ENCODE assay signal across 8 cellular contexts in the genomic region with DNA sequence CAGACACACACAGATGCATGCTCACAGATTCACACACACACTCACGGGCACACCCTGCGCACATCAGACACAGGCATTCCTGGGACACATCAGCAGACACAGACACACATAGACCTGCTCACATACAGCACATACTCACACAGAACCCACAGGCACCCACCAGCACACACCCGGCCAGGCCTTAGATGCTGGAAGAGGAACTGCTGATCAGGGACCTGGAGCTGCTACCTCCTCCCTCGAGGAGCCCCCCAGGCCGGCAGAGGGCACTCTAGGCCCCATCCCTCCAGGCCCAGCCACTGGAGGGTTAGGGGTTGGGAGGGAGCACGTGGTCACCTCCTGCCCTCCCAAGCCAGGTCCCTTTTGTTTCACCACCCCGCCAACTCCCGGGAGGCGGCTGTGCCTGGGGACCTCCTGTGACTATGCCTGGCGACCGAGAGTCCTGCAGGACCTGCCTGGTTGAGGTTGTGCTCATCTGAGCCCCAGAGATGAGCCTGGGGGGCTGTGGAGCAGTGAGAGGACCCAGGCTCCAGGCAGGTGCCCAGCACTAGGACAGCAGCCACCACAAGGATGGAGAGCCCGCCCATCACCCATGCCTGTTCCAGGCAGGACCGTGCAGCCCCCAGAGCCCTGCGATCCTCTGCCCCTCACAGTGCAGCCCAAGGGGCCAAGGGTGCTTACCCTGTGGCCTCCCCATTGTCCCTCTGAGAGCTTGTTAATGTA. TPM values are rescaled to one million over a fixed set of nuclear protein-coding genes. Genes with fewer than 3 reads are reported as not detected.
DNase-seq lines count a peak whose midpoint lies in the region; ATAC-seq and TF ChIP-seq lines count a peak whose summit lies in the region.

No MANE protein-coding gene starts in this region.

- H3K4me3 ChIP-seq in DOHH2 (ENCODE audit: low read length) (peak overlapping the region; percentile 92), lower lobe of right lung (no peak overlapping the region)

- H3K4me1 ChIP-seq in DOHH2 (ENCODE audit: control insufficient read depth, low read length) = peaks cover 81% of the 10 kb centered on the region
- no peaks in the 10 kb centered on the region for H3K4me1 ChIP-seq in lower lobe of right lung

- peak overlapping the region; percentile 92 for H3K4me2 ChIP-seq in DOHH2 (ENCODE audit: low read length)

- peak; percentile 43 for DNase-seq in NCI-H1092 treated with DMSO at 0.1 percent for 48 hours (lab: John Stamatoyannopoulos, UW)
- DNase-seq in lower lobe of right lung = peak; percentile 82
- peak; percentile 68 for DNase-seq in stimulated activated CD8-positive, alpha-beta memory T cell treated with anti-CD3 and anti-CD28 coated beads, Interleukin-4, amount 100 ng/mL, for 24 hours (ENCODE audit: low read depth)

- TF ChIP-seq CTCF in DOHH2 (IDR thresholded peaks at IDR 0.05; ENCODE audit: low read depth, low read length, poor library complexity, severe bottlenecking) = peak; percentile 96
- TF ChIP-seq CTCF in lower lobe of right lung (IDR thresholded peaks at IDR 0.05) = peak; percentile 73

- H3K27ac ChIP-seq in DOHH2 (ENCODE audit: low read depth, low read length) (peak overlapping the region; percentile 95), cingulate gyrus (ENCODE audit: low read depth, low read length) (peak overlapping the region; percentile 96), lower lobe of right lung (no peak overlapping the region)

- intact Hi-C loops in lower lobe of right lung (cut with DNase I) = no loop called here

- H3K9me2 ChIP-seq in DOHH2 (replicated peaks; ENCODE audit: control insufficient read depth, low read length) = no peaks in the 10 kb centered on the region

- ATAC-seq in GM21825 (IDR thresholded peaks at IDR 0.05; ENCODE audit: unreplicated experiment) = peak; percentile 59
- peak; percentile 91 to 94 for ATAC-seq in activated CD4-positive, CD25-positive, alpha-beta regulatory T cell treated with anti-CD3 and anti-CD28 coated beads, Interleukin-2, amount 50 U/mL, for 24 hours
- ATAC-seq in lower lobe of right lung = peak; percentile 87 to 90
- no peak for ATAC-seq in GM18873 (IDR thresholded peaks at IDR 0.05; ENCODE audit: low FRiP score, unreplicated experiment)

- H3F3A ChIP-seq in DOHH2 (ENCODE audit: control insufficient read depth, insufficient read depth) = peaks cover 18% of the 10 kb centered on the region

- H3K36me3 ChIP-seq in DOHH2 (ENCODE audit: control insufficient read depth, low read length) (peaks cover 6% of the 10 kb centered on the region; the same call in 1 of the 2 replicates), lower lobe of right lung (no peaks in the 10 kb centered on the region)

- no peaks in the 10 kb centered on the region for H3K9me3 ChIP-seq in DOHH2 (ENCODE audit: control insufficient read depth, insufficient read depth, low read length)
- no peaks in the 10 kb centered on the region for H3K9me3 ChIP-seq in lower lobe of right lung

- H3K27me3 ChIP-seq in DOHH2 (ENCODE audit: control insufficient read depth, low read length) (no peaks in the 10 kb centered on the region), lower lobe of right lung (ENCODE audit: low read depth) (no peaks in the 10 kb centered on the region)

- H4K20me1 ChIP-seq in DOHH2 (ENCODE audit: control insufficient read depth, insufficient read depth, low read depth, low read length) = no peaks in the 10 kb centered on the region

- peaks cover 56% of the 10 kb centered on the region for H3K79me2 ChIP-seq in DOHH2 (ENCODE audit: control insufficient read depth, low read length)

RNA-seq across cellular contexts. Expression of gene PTMA, which starts 21.0 kb away (rescaled TPM):
- total RNA-seq in lower lobe of right lung = 729 TPM
